In genomic region chr5:9515451-9515850, GRCh38 we compare ENCODE assay signal across 28 cellular contexts. TPM values are rescaled to one million over a fixed set of nuclear protein-coding genes. Genes with fewer than 3 reads are reported as not detected.
"Had no signal": no experiment of that assay in that cellular context is flagged by ENCODE, and none has a peak within 500 bp of the region (broad histone marks: within the 10 kb centered on the region; RNA-seq: fewer than 3 reads in every experiment).

No MANE protein-coding gene starts in this region.

- H3K27ac ChIP-seq: breast epithelium, SJSA1 had no signal

- H3K4me3 ChIP-seq: breast epithelium, SJSA1 had no signal

- H3K36me3 ChIP-seq: breast epithelium, SJSA1 had no signal

- ATAC-seq: activated CD8-positive, alpha-beta T cell treated with anti-CD3 and anti-CD28 coated beads for 36 hours; Panc1; T-helper 17 cell had no signal

- H3K9me3 ChIP-seq: breast epithelium, SJSA1 had no signal

- H3K27me3 ChIP-seq: breast epithelium, SJSA1 had no signal

- H3K4me1 ChIP-seq: breast epithelium, SJSA1 had no signal

- DNase-seq: activated B cell treated with CpG ODN at 0.5 μM for 24 hours; activated CD4-positive, alpha-beta T cell treated with anti-CD3 and anti-CD28 coated beads for 1 hour; activated CD4-positive, alpha-beta T cell treated with anti-CD3 and anti-CD28 coated beads, Interleukin-2, amount 10 ng/mL, durations not matched to agents 7 days and 5 days; activated CD8-positive, alpha-beta memory T cell treated with anti-CD3 and anti-CD28 coated beads, Interleukin-2, amount 50 U/mL, for 4 hours; activated CD8-positive, alpha-beta T cell treated with anti-CD3 and anti-CD28 coated beads for 36 hours; activated effector memory CD4-positive, alpha-beta T cell treated with Interleukin-2 at 50 U/mL for 16 hours; activated naive CD4-positive, alpha-beta T cell; activated T-cell treated with anti-CD3 and anti-CD28 coated beads, Interleukin-2, amount 50 U/mL, for 1 hour; aorta; KG1; NCI-H1092; NCI-H1417 treated with DMSO at 0.1 percent for 48 hours; NCI-H1694; NCI-H2029; NCI-H2107; NCI-H2171 treated with DMSO at 0.1 percent for 48 hours; NCI-H510A treated with DMSO at 0.1 percent for 48 hours; NCI-H69; NK-92 treated with Interleukin-12 subunit alpha and Interleukin-12 subunit beta, amount 100 ng/mL, for 24 hours; OCI-M1; RPMI8226; SHP77; T-helper 17 cell; T-helper 9 cell had no signal

RNA-seq across cellular contexts. Expression of gene SEMA5A, which starts 30.4 kb away (rescaled TPM):
- total RNA-seq: activated B cell treated with CpG ODN at 0.5 μM for 24 hours; activated CD8-positive, alpha-beta T cell treated with anti-CD3 and anti-CD28 coated beads for 36 hours had no signal
- polyA plus RNA-seq: IgD-negative memory B cell had no signal
